Comparison of ENCODE assay signal across 13 cellular contexts in the genomic region with DNA sequence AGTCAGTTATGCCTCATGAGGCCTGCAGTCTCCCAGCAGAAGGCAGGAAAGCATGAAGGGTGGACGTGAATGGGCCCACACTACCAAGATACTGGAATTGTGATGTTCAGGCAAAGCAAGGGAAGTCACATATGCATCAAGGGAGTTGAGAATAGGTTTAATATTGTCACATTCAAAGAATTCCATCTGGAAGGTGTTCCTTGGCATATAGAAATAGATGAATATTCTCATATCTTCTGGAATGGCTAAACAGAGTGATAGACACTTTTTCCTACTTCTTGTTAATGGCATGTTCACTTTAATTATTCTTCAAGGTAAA.
DNase-seq lines count a peak whose midpoint lies in the region; ATAC-seq, FAIRE-seq and TF ChIP-seq lines count a peak whose summit lies in the region.
"Had no signal": no experiment of that assay in that cellular context is flagged by ENCODE, and none has a peak within 500 bp of the region (broad histone marks: within the 10 kb centered on the region; RNA-seq: fewer than 3 reads in every experiment).

No MANE protein-coding gene starts in this region.

- in situ Hi-C loops in Panc1 (cut with HindIII; ENCODE audit: low pct_unique_long_range_greater_than_20kb, low sequenced_read_pairs) = no loop called here

- intact Hi-C loops in Panc1 (cut with micrococcal nuclease; ENCODE audit: unreplicated experiment) = no loop called here

- WGBS in H1 (ENCODE audit: extremely low coverage in 1 of 2, insufficient coverage in 1 of 2, insufficient read length in 1 of 2, insufficient replicate concordance in 2 of 2, low coverage in 1 of 2, low lambda C conversion rate in 2 of 2, missing lambda C conversion rate in 1 of 2), 2 experiments = 70% methylated on average over 1 of the region's 1 CpG; no CpG with 5 or more reads in 1 of the 2 experiments

- H3K4me3 ChIP-seq in Panc1 (ENCODE audit: low read depth in 2 of 2, low read length in 2 of 2) (no peak overlapping the region), H1 (ENCODE audit: extremely low read depth in 1 of 4, insufficient read depth in 2 of 4, low read depth in 3 of 4, low read length in 4 of 4) (no peak overlapping the region), muscle layer of duodenum (ENCODE audit: low read depth in 1 of 2, low read length in 2 of 2) (no peak overlapping the region), thoracic aorta (no peak overlapping the region)

- peak overlapping the region; percentile 97; the same call in 1 of the 2 replicates for H2AK5ac ChIP-seq in H1 (ENCODE audit: low read depth, low read length)

- no peak overlapping the region for H3K56ac ChIP-seq in H1 (replicated peaks; ENCODE audit: insufficient read length, low read depth, low read length)

- FAIRE-seq in H1 (lab: Jason Lieb, UNC) = no peak

- peaks cover 5% of the 10 kb centered on the region for H3K36me3 Mint-ChIP-seq in activated CD4-positive, alpha-beta T cell treated with anti-CD3 and anti-CD28 coated beads, Interleukin-2, amount 10 ng/mL, durations not matched to agents 7 days and 5 days (ENCODE audit: low read depth)

- no peak overlapping the region for H2AFZ ChIP-seq in H1 (ENCODE audit: low read length)

- no peak overlapping the region for H4K91ac ChIP-seq in H1 (replicated peaks; ENCODE audit: insufficient read length, low read length)

- no peak for TF ChIP-seq RAD21 in H1 (IDR thresholded peaks at IDR 0.05 in 1 of 2, conservative IDR thresholded peaks at IDR 0.05 in 1 of 2; ENCODE audit: low read depth in 2 of 2, low read length in 2 of 2)

- H3K27me3 Mint-ChIP-seq in activated CD4-positive, alpha-beta T cell treated with anti-CD3 and anti-CD28 coated beads, Interleukin-2, amount 10 ng/mL, durations not matched to agents 7 days and 5 days = no peaks in the 10 kb centered on the region

- H3K27ac ChIP-seq in Panc1 (ENCODE audit: low read length) (peak overlapping the region; percentile 54; the same call in 1 of the 2 replicates), H1 (ENCODE audit: low read depth, low read length) (no peak overlapping the region), muscle layer of duodenum (ENCODE audit: low read length) (peak overlapping the region; percentile 62), thoracic aorta (peak overlapping the region; percentile 66 to 68)
- H3K27ac ChIP-seq: RWPE1 had no signal

- no peaks in the 10 kb centered on the region for H3K36me3 ChIP-seq in Panc1 (ENCODE audit: control insufficient read depth, insufficient read depth, low read length)
- no peaks in the 10 kb centered on the region for H3K36me3 ChIP-seq in H1 (ENCODE audit: control insufficient read depth in 2 of 4, insufficient read depth in 4 of 4, low read length in 3 of 4)
- no peaks in the 10 kb centered on the region for H3K36me3 ChIP-seq in muscle layer of duodenum (ENCODE audit: control insufficient read depth in 1 of 2, insufficient read depth in 2 of 2, low read length in 2 of 2)
- no peaks in the 10 kb centered on the region for H3K36me3 ChIP-seq in thoracic aorta

- H3K27me3 ChIP-seq in Panc1 (ENCODE audit: control insufficient read depth, insufficient read depth, low read length) (no peaks in the 10 kb centered on the region), H1 (replicated peaks in 1 of 4; ENCODE audit: control insufficient read depth in 3 of 4, extremely low read depth in 1 of 4, insufficient read depth in 3 of 4, low read length in 3 of 4) (no peaks in the 10 kb centered on the region), muscle layer of duodenum (ENCODE audit: low read depth, low read length) (no peaks in the 10 kb centered on the region), thoracic aorta (replicated peaks; ENCODE audit: insufficient read depth) (no peaks in the 10 kb centered on the region)

- H4K8ac ChIP-seq in H1 (ENCODE audit: extremely low read depth, insufficient read depth, low read length) = no peak overlapping the region

- CTCF ChIA-PET in Panc1 (lab: Charles Lee) (no interaction called here), H1 (lab: Charles Lee; ENCODE audit: partially characterized antibody) (interaction anchor here (0.7 kb wide), 1 partner anchor 71 kb away, joined by 3 read pairs; no protein-coding TSS in a partner anchor)
- CTCF ChIA-PET in activated CD4-positive, alpha-beta T cell treated with anti-CD3 and anti-CD28 coated beads, Interleukin-2, amount 10 ng/mL, durations not matched to agents 7 days and 5 days (lab: Charles Lee) = no interaction called here

- no peak overlapping the region for H4K5ac ChIP-seq in H1 (ENCODE audit: insufficient read length, low read depth, low read length)

- peaks cover 2% of the 10 kb centered on the region for H3K4me1 Mint-ChIP-seq in activated CD4-positive, alpha-beta T cell treated with anti-CD3 and anti-CD28 coated beads, Interleukin-2, amount 10 ng/mL, durations not matched to agents 7 days and 5 days

- no peak overlapping the region for H3K4me3 Mint-ChIP-seq in activated CD4-positive, alpha-beta T cell treated with anti-CD3 and anti-CD28 coated beads, Interleukin-2, amount 10 ng/mL, durations not matched to agents 7 days and 5 days

- no peaks in the 10 kb centered on the region for H4K20me1 ChIP-seq in H1 (replicated peaks in 1 of 2; ENCODE audit: control insufficient read depth in 1 of 2, insufficient read depth in 2 of 2, low read length in 2 of 2)

- ATAC-seq in Panc1 (no peak), thoracic aorta (ENCODE audit: insufficient number of reproducible peaks, low FRiP score, low read depth) (no peak), GM19463 (IDR thresholded peaks at IDR 0.05; ENCODE audit: unreplicated experiment) (no peak)

- no peak for TF ChIP-seq EP300 in H1 (IDR thresholded peaks at IDR 0.05; ENCODE audit: borderline replicate concordance in 1 of 2, low read depth in 2 of 2, low read length in 2 of 2)

- TF ChIP-seq POLR2A in H1 (IDR thresholded peaks at IDR 0.05; ENCODE audit: control extremely low read depth in 1 of 2, low read depth in 2 of 2, low read length in 2 of 2) = no peak

- H3K4me1 ChIP-seq in Panc1 (ENCODE audit: control insufficient read depth, insufficient read depth, low read length) (no peaks in the 10 kb centered on the region), H1 (replicated peaks in 1 of 4; ENCODE audit: control insufficient read depth in 3 of 4, insufficient read depth in 4 of 4, low read length in 3 of 4) (peaks cover 0 to 17% (median 8%) of the 10 kb centered on the region in 4 experiments; a peak in 5 of 7 replicates), muscle layer of duodenum (ENCODE audit: control insufficient read depth in 1 of 2, insufficient read depth in 2 of 2, low read length in 2 of 2) (peaks cover 9 to 17% of the 10 kb centered on the region in 2 donors), thoracic aorta (ENCODE audit: control insufficient read depth in 1 of 2, low read depth in 2 of 2) (peaks cover 29 to 64% of the 10 kb centered on the region in 2 donors)

- H3K23ac ChIP-seq in H1 (ENCODE audit: insufficient read length) = no peak overlapping the region

- no peaks in the 10 kb centered on the region for H3K23me2 ChIP-seq in H1 (ENCODE audit: low read depth, low read length)

- peak overlapping the region; percentile 83; the same call in 1 of the 2 replicates for H2BK15ac ChIP-seq in H1 (ENCODE audit: low read length)

- H3K79me1 ChIP-seq in H1 (ENCODE audit: low read depth, low read length) = no peaks in the 10 kb centered on the region

- H3K4ac ChIP-seq in H1 (replicated peaks; ENCODE audit: insufficient read length, low read depth, low read length) = no peak overlapping the region

- POLR2A ChIA-PET in Panc1 (lab: Charles Lee) = no interaction called here
- POLR2A ChIA-PET in H1 (lab: Charles Lee; ENCODE audit: partially characterized antibody) = no interaction called here
- POLR2A ChIA-PET in activated CD4-positive, alpha-beta T cell treated with anti-CD3 and anti-CD28 coated beads, Interleukin-2, amount 10 ng/mL, durations not matched to agents 7 days and 5 days (lab: Charles Lee) = no interaction called here

- H3K9me3 ChIP-seq in Panc1 (ENCODE audit: control insufficient read depth, insufficient read depth, low read depth, low read length) (no peaks in the 10 kb centered on the region), H1 (ENCODE audit: insufficient read depth in 2 of 2, low read depth in 1 of 2, low read length in 1 of 2) (no peaks in the 10 kb centered on the region), muscle layer of duodenum (ENCODE audit: control insufficient read depth in 1 of 2, low read length in 2 of 2) (no peaks in the 10 kb centered on the region), thoracic aorta (no peaks in the 10 kb centered on the region)

- peak overlapping the region; percentile 63 for H2BK5ac ChIP-seq in H1 (ENCODE audit: low read depth, low read length)

- H3K9me3 Mint-ChIP-seq in activated CD4-positive, alpha-beta T cell treated with anti-CD3 and anti-CD28 coated beads, Interleukin-2, amount 10 ng/mL, durations not matched to agents 7 days and 5 days = peaks cover 3% of the 10 kb centered on the region

- no peak overlapping the region for H3K14ac ChIP-seq in H1 (ENCODE audit: insufficient read length)

- no peak overlapping the region for H3K9ac ChIP-seq in H1 (replicated peaks in 1 of 4; ENCODE audit: extremely low read depth in 1 of 4, low read depth in 3 of 4, low read length in 3 of 4)

- no peak overlapping the region for H3K27ac Mint-ChIP-seq in activated CD4-positive, alpha-beta T cell treated with anti-CD3 and anti-CD28 coated beads, Interleukin-2, amount 10 ng/mL, durations not matched to agents 7 days and 5 days

- TF ChIP-seq CTCF in Panc1 (IDR thresholded peaks at IDR 0.05) (no peak), H1 (IDR thresholded peaks at IDR 0.05; ENCODE audit: control extremely low read depth in 1 of 3, insufficient read depth in 1 of 3, low read depth in 1 of 3, low read length in 3 of 3) (no peak), thoracic aorta (IDR thresholded peaks at IDR 0.05) (no peak)

- H2BK120ac ChIP-seq in H1 (replicated peaks; ENCODE audit: low read depth, low read length) = no peak overlapping the region

- no TSS peak for BruUV-seq in Panc1 (replicated peaks; lab: Mats Ljungman, UMichigan)

- DNase-seq in Panc1 (ENCODE audit: low read depth, low spot score) (no peak), H1 (ENCODE audit: low read depth in 1 of 2, low spot score in 2 of 2) (no peak), thoracic aorta (ENCODE audit: low spot score) (no peak), NCI-H2196 (lab: John Stamatoyannopoulos, UW; ENCODE audit: unreplicated experiment) (no peak), NCI-H526 (lab: John Stamatoyannopoulos, UW) (no peak)
- DNase-seq in activated CD4-positive, alpha-beta T cell treated with anti-CD3 and anti-CD28 coated beads, Interleukin-2, amount 10 ng/mL, durations not matched to agents 7 days and 5 days = no peak
- DNase-seq: activated CD4-positive, alpha-beta T cell treated with anti-CD3 and anti-CD28 coated beads for 4 hours; activated T-cell treated with anti-CD3 and anti-CD28 coated beads, Interleukin-2, amount 50 U/mL, for 1 hour; cerebellar nuclear complex; NCI-H82 had no signal

- peaks cover 0 to 5% of the 10 kb centered on the region in 2 experiments; a peak in 1 of 4 replicates for H3K79me2 ChIP-seq in H1 (ENCODE audit: control insufficient read depth in 1 of 2, insufficient read depth in 2 of 2, low read length in 2 of 2)

- H3K18ac ChIP-seq in H1 (ENCODE audit: extremely low read depth, low read length) = no peak overlapping the region

- H3K4me2 ChIP-seq in H1 (ENCODE audit: insufficient read depth in 1 of 2, low read depth in 2 of 2, low read length in 2 of 2) = no peak overlapping the region

- H2BK20ac ChIP-seq in H1 (ENCODE audit: low read length) = no peak overlapping the region

- peak overlapping the region; percentile 99 for H2BK12ac ChIP-seq in H1 (ENCODE audit: low read depth, low read length)
